Comparison of ENCODE assay signal across 9 cellular contexts in genomic region chr9:108850293-108850897, GRCh38.
DNase-seq lines count a peak whose midpoint lies in the region; ATAC-seq and TF ChIP-seq lines count a peak whose summit lies in the region.
"Had no signal": no experiment of that assay in that cellular context is flagged by ENCODE, and none has a peak within 500 bp of the region (broad histone marks: within the 10 kb centered on the region; RNA-seq: fewer than 3 reads in every experiment).

No MANE protein-coding gene starts in this region.

- DNase-seq in AG04449 (ENCODE audit: low read depth, low spot score): no peak
- DNase-seq in GM12865 (ENCODE audit: low read depth): peak; percentile 34
- DNase-seq in RKO (ENCODE audit: low spot score): peak; percentile 53
- DNase-seq in fibroblast of the conjunctiva (ENCODE audit: low read depth): peak; percentile 40
- no peak for DNase-seq in glomerular visceral epithelial cell (ENCODE audit: extremely low spot score)
- no peak for DNase-seq in activated effector memory CD4-positive, alpha-beta T cell treated with anti-CD3 and anti-CD28 coated beads, Interleukin-2, amount 50 U/mL, for 16 hours
- no peak for DNase-seq in GF-D8 (lab: John Stamatoyannopoulos, UW)
- DNase-seq: T-helper 1 cell had no signal

- ATAC-seq in GM19395 (IDR thresholded peaks at IDR 0.05; ENCODE audit: unreplicated experiment): no peak

- H3K4me3 ChIP-seq in AG04449 (ENCODE audit: low read depth, low read length) (no peak overlapping the region), GM12865 (ENCODE audit: low read depth, low read length) (no peak overlapping the region)

- CTCF ChIA-PET in AG04449 (lab: Yijun Ruan, JAX): no interaction called here

- TF ChIP-seq CTCF in AG04449 (IDR thresholded peaks at IDR 0.05; ENCODE audit: insufficient read depth, low read length, missing control alignments) (peak; percentile 30), GM12865 (IDR thresholded peaks at IDR 0.05; ENCODE audit: insufficient read depth, low read depth, low read length, missing control alignments) (peak; percentile 34)

- POLR2A ChIA-PET in AG04449 (lab: Yijun Ruan, JAX): no interaction called here

Comparison
In these comparisons a context has a peak if more than half of its experiments do, and no peak if none do; other contexts are left out.
1. DNase-seq: peak in GM12865 (single experiment), RKO (single experiment) and fibroblast of the conjunctiva (single experiment); none in AG04449 (single experiment), glomerular visceral epithelial cell (single experiment), activated effector memory CD4-positive, alpha-beta T cell treated with anti-CD3 and anti-CD28 coated beads, Interleukin-2, amount 50 U/mL, for 16 hours (single experiment) and GF-D8 (single experiment).